ENCODE assay signal across 9 cellular contexts in genomic region chr17:4565209-4566141, GRCh38. TPM values are rescaled to one million over a fixed set of nuclear protein-coding genes. Genes with fewer than 3 reads are reported as not detected.
A peak's percentile ranks its signal among the peaks of the same experiment; 100 is the strongest.
DNase-seq lines count a peak whose midpoint lies in the region; ATAC-seq and TF ChIP-seq lines count a peak whose summit lies in the region.
"Had no signal": no experiment of that assay in that cellular context is flagged by ENCODE, and none has a peak within 500 bp of the region (broad histone marks: within the 10 kb centered on the region; RNA-seq: fewer than 3 reads in every experiment).

No MANE protein-coding gene starts in this region.

- no peak overlapping the region for H3K4me3 ChIP-seq in epithelial cell of esophagus (ENCODE audit: low read length)

- POLR2A ChIA-PET in activated CD4-positive, alpha-beta memory T cell treated with anti-CD3 and anti-CD28 coated beads, Interleukin-2, amount 10 ng/mL, durations not matched to agents 7 days and 5 days (lab: Charles Lee): interaction anchor here (1.0 to 4.0 kb wide), 2 partner anchors 9 to 380 kb away, joined by 3 to 22 read pairs; partner anchors contain the start of gene MYBBP1A

- peaks cover 12% of the 10 kb centered on the region for H3K27me3 Mint-ChIP-seq in activated CD4-positive, alpha-beta memory T cell treated with anti-CD3 and anti-CD28 coated beads, Interleukin-2, amount 10 ng/mL, durations not matched to agents 7 days and 5 days
- H3K27me3 Mint-ChIP-seq in stimulated activated naive CD8-positive, alpha-beta T cell treated with anti-CD3 and anti-CD28 coated beads, Interleukin-15, amount 100 ng/mL, for 72 hours: peaks cover 14% of the 10 kb centered on the region

- TF ChIP-seq CTCF in epithelial cell of esophagus (IDR thresholded peaks at IDR 0.05; ENCODE audit: insufficient read depth, low read depth, low read length, missing control alignments): peak; percentile 92

- H3K4me1 Mint-ChIP-seq in activated CD4-positive, alpha-beta memory T cell treated with anti-CD3 and anti-CD28 coated beads, Interleukin-2, amount 10 ng/mL, durations not matched to agents 7 days and 5 days: peaks cover 34% of the 10 kb centered on the region
- H3K4me1 Mint-ChIP-seq in stimulated activated naive CD8-positive, alpha-beta T cell treated with anti-CD3 and anti-CD28 coated beads, Interleukin-15, amount 100 ng/mL, for 72 hours: peaks cover 47% of the 10 kb centered on the region

- CTCF ChIA-PET in activated CD4-positive, alpha-beta memory T cell treated with anti-CD3 and anti-CD28 coated beads, Interleukin-2, amount 10 ng/mL, durations not matched to agents 7 days and 5 days (lab: Charles Lee): interaction anchor here (0.7 to 4.2 kb wide), 9 partner anchors 10 to 323 kb away, joined by 3 to 44 read pairs (median 5); partner anchors contain the start of genes ARRB2 and MYBBP1A

- no peak overlapping the region for H3K27ac Mint-ChIP-seq in activated CD4-positive, alpha-beta memory T cell treated with anti-CD3 and anti-CD28 coated beads, Interleukin-2, amount 10 ng/mL, durations not matched to agents 7 days and 5 days
- H3K27ac Mint-ChIP-seq in stimulated activated naive CD8-positive, alpha-beta T cell treated with anti-CD3 and anti-CD28 coated beads, Interleukin-15, amount 100 ng/mL, for 72 hours: peak overlapping the region; percentile 69 to 73

- H3K4me3 Mint-ChIP-seq in activated CD4-positive, alpha-beta memory T cell treated with anti-CD3 and anti-CD28 coated beads, Interleukin-2, amount 10 ng/mL, durations not matched to agents 7 days and 5 days: no peak overlapping the region
- H3K4me3 Mint-ChIP-seq in stimulated activated naive CD8-positive, alpha-beta T cell treated with anti-CD3 and anti-CD28 coated beads, Interleukin-15, amount 100 ng/mL, for 72 hours: peak overlapping the region; percentile 51 to 53

- no peaks in the 10 kb centered on the region for H3K9me3 Mint-ChIP-seq in activated CD4-positive, alpha-beta memory T cell treated with anti-CD3 and anti-CD28 coated beads, Interleukin-2, amount 10 ng/mL, durations not matched to agents 7 days and 5 days
- H3K9me3 Mint-ChIP-seq in stimulated activated naive CD8-positive, alpha-beta T cell treated with anti-CD3 and anti-CD28 coated beads, Interleukin-15, amount 100 ng/mL, for 72 hours: no peaks in the 10 kb centered on the region

- DNase-seq in COLO668 (lab: John Stamatoyannopoulos, UW; ENCODE audit: unreplicated experiment) (peak; percentile 51), HT1080 (ENCODE audit: low read depth) (peak; percentile 52), NCI-H82 (lab: John Stamatoyannopoulos, UW) (peak; percentile 96), epithelial cell of esophagus (ENCODE audit: low read depth) (peak; percentile 85), middle frontal gyrus (ENCODE audit: extremely low spot score, low spot score) (peak; percentile 61)
- DNase-seq in activated CD4-positive, alpha-beta memory T cell treated with anti-CD3 and anti-CD28 coated beads, Interleukin-2, amount 10 ng/mL, durations not matched to agents 7 days and 5 days: peak; percentile 59
- peak; percentile 50 to 64 for DNase-seq in stimulated activated naive CD8-positive, alpha-beta T cell treated with anti-CD3 and anti-CD28 coated beads, Interleukin-15, amount 100 ng/mL, for 72 hours

- peak; percentile 62 for ATAC-seq in stimulated activated naive CD8-positive, alpha-beta T cell treated with anti-CD3 and anti-CD28 coated beads, Interleukin-15, amount 100 ng/mL, for 72 hours
- no peak for ATAC-seq in HG03095 (IDR thresholded peaks at IDR 0.05; ENCODE audit: unreplicated experiment)

- no peaks in the 10 kb centered on the region for H3K36me3 Mint-ChIP-seq in activated CD4-positive, alpha-beta memory T cell treated with anti-CD3 and anti-CD28 coated beads, Interleukin-2, amount 10 ng/mL, durations not matched to agents 7 days and 5 days (ENCODE audit: low read depth)

RNA-seq across cellular contexts. Expression of gene GGT6, which starts 5.1 kb away (rescaled TPM):
- not detected in 2 replicates for total RNA-seq in HT1080 (2014; rRNA removed; shearing (Covaris generic))
- not detected in 2 replicates for polyA plus RNA-seq in HT1080 (2015; cell fraction: cytosol; rRNA removed)
- polyA plus RNA-seq in HT1080 (2015; cell fraction: nucleus; rRNA removed): not detected in 2 replicates
- not detected for total RNA-seq in activated CD4-positive, alpha-beta memory T cell treated with anti-CD3 and anti-CD28 coated beads, Interleukin-2, amount 10 ng/mL, durations not matched to agents 7 days and 5 days
- total RNA-seq: T-helper 1 cell treated with Interleukin-12 subunit alpha and Interleukin-12 subunit beta and Interleukin-4 antibody, amounts not matched to agents 30 ng/mL and 1 ng/mL, for 36 hours had no signal

RNA-seq across cellular contexts. Expression of gene MYBBP1A, which starts 10.3 kb away (rescaled TPM):
- total RNA-seq in HT1080 (2014; rRNA removed; shearing (Covaris generic)): 117 and 129 TPM in 2 replicates
- polyA plus RNA-seq in HT1080 (2015; cell fraction: cytosol; rRNA removed): 55.8 and 60.7 TPM in 2 replicates
- polyA plus RNA-seq in HT1080 (2015; cell fraction: nucleus; rRNA removed): 267 and 282 TPM in 2 replicates
- total RNA-seq in activated CD4-positive, alpha-beta memory T cell treated with anti-CD3 and anti-CD28 coated beads, Interleukin-2, amount 10 ng/mL, durations not matched to agents 7 days and 5 days: 10 to 100 TPM; 36.7 to 37.7 TPM

RNA-seq across cellular contexts. Expression of gene SMTNL2, which starts 18.9 kb away (rescaled TPM):
- not detected in 2 replicates for total RNA-seq in HT1080 (2014; rRNA removed; shearing (Covaris generic))
- polyA plus RNA-seq in HT1080 (2015; cell fraction: cytosol; rRNA removed): not detected in 2 replicates
- not detected in 2 replicates for polyA plus RNA-seq in HT1080 (2015; cell fraction: nucleus; rRNA removed)
- total RNA-seq in activated CD4-positive, alpha-beta memory T cell treated with anti-CD3 and anti-CD28 coated beads, Interleukin-2, amount 10 ng/mL, durations not matched to agents 7 days and 5 days: not detected
- total RNA-seq: T-helper 1 cell treated with Interleukin-12 subunit alpha and Interleukin-12 subunit beta and Interleukin-4 antibody, amounts not matched to agents 30 ng/mL and 1 ng/mL, for 36 hours had no signal
